In genomic region chr12:126617312-126617711, GRCh38 we compare ENCODE assay signal across 9 cellular contexts.
A peak's percentile ranks its signal among the peaks of the same experiment; 100 is the strongest.
DNase-seq lines count a peak whose midpoint lies in the region; FAIRE-seq and TF ChIP-seq lines count a peak whose summit lies in the region.
"Had no signal": no experiment of that assay in that cellular context is flagged by ENCODE, and none has a peak within 500 bp of the region (broad histone marks: within the 10 kb centered on the region; RNA-seq: fewer than 3 reads in every experiment).

No MANE protein-coding gene starts in this region.

- FAIRE-seq in astrocyte (lab: Jason Lieb, UNC): no peak

- H3K27me3 ChIP-seq in astrocyte (ENCODE audit: insufficient read depth, low read length): no peaks in the 10 kb centered on the region
- H3K27me3 ChIP-seq: colonic mucosa had no signal

- no peaks in the 10 kb centered on the region for H3K36me3 ChIP-seq in astrocyte (ENCODE audit: insufficient read depth, low read length)
- H3K36me3 ChIP-seq: colonic mucosa had no signal

- no peak overlapping the region for H3K9ac ChIP-seq in astrocyte (ENCODE audit: low read length)

- H2AFZ ChIP-seq in astrocyte (ENCODE audit: low read depth, low read length): no peak overlapping the region

- H3K4me1 ChIP-seq in astrocyte (ENCODE audit: insufficient read depth, low read length): no peaks in the 10 kb centered on the region
- H3K4me1 ChIP-seq: colonic mucosa had no signal

- H3K36me3 Mint-ChIP-seq in astrocyte (ENCODE audit: low read depth, unreplicated experiment): no peaks in the 10 kb centered on the region
- no peaks in the 10 kb centered on the region for H3K36me3 Mint-ChIP-seq in progenitor cell of endocrine pancreas (ENCODE audit: insufficient read depth)

- H3K27me3 Mint-ChIP-seq in astrocyte (ENCODE audit: low read depth, unreplicated experiment) (no peaks in the 10 kb centered on the region), progenitor cell of endocrine pancreas (peaks cover 2% of the 10 kb centered on the region)

- H3K4me2 ChIP-seq in astrocyte (ENCODE audit: low read length): no peak overlapping the region

- no peaks in the 10 kb centered on the region for H3K79me2 ChIP-seq in astrocyte (ENCODE audit: insufficient read depth, low read length)

- H4K20me1 ChIP-seq in astrocyte (ENCODE audit: insufficient read depth, low read length): no peaks in the 10 kb centered on the region

- DNase-seq in SHP77 (lab: John Stamatoyannopoulos, UW): peak; percentile 32 to 34
- no peak for DNase-seq in SHP77 treated with DMSO at 0.1 percent for 48 hours (lab: John Stamatoyannopoulos, UW)
- DNase-seq in astrocyte (ENCODE audit: low read depth): no peak
- no peak for DNase-seq in progenitor cell of endocrine pancreas (ENCODE audit: low spot score, unreplicated experiment)
- no peak for DNase-seq in activated effector memory CD4-positive, alpha-beta T cell treated with Interleukin-2 at 50 U/mL for 16 hours
- DNase-seq in NCI-H510A treated with DMSO at 0.1 percent for 48 hours (lab: John Stamatoyannopoulos, UW): no peak
- no peak for DNase-seq in stimulated activated CD4-positive, alpha-beta T cell treated with anti-CD3 and anti-CD28 coated beads, Interleukin-4, amount 100 ng/mL, for 24 hours
- DNase-seq: colonic mucosa had no signal

- H3K27ac ChIP-seq in astrocyte (ENCODE audit: low read depth, low read length): no peak overlapping the region
- H3K27ac ChIP-seq: colonic mucosa had no signal

- H3K4me1 Mint-ChIP-seq in astrocyte (ENCODE audit: low read depth, unreplicated experiment) (no peaks in the 10 kb centered on the region), progenitor cell of endocrine pancreas (ENCODE audit: low read depth) (no peaks in the 10 kb centered on the region)

- H3K4me3 Mint-ChIP-seq in astrocyte (ENCODE audit: unreplicated experiment) (no peak overlapping the region), progenitor cell of endocrine pancreas (ENCODE audit: low read depth) (no peak overlapping the region)

- H3K9me3 Mint-ChIP-seq in astrocyte (ENCODE audit: unreplicated experiment) (peaks cover 14% of the 10 kb centered on the region), progenitor cell of endocrine pancreas (ENCODE audit: low read depth) (peaks cover 23% of the 10 kb centered on the region)

- peaks cover 6% of the 10 kb centered on the region for H3K9me3 ChIP-seq in astrocyte (ENCODE audit: insufficient read depth, low read depth, low read length)
- H3K9me3 ChIP-seq: colonic mucosa had no signal

- no peak overlapping the region for H3K27ac Mint-ChIP-seq in astrocyte (ENCODE audit: unreplicated experiment)
- H3K27ac Mint-ChIP-seq in progenitor cell of endocrine pancreas: no peak overlapping the region

- no peak overlapping the region for H3K4me3 ChIP-seq in astrocyte (ENCODE audit: insufficient read depth, low read depth, low read length)
- H3K4me3 ChIP-seq: colonic mucosa had no signal

- TF ChIP-seq CTCF in LNCAP (IDR thresholded peaks at IDR 0.05) (peak; percentile 30; the same call in 1 of the 2 replicates), astrocyte (IDR thresholded peaks at IDR 0.05; ENCODE audit: insufficient read depth, low read depth, low read length) (peak; percentile 13), progenitor cell of endocrine pancreas (IDR thresholded peaks at IDR 0.05; ENCODE audit: unreplicated experiment) (peak; percentile 39)

Comparison
In these comparisons a context has a peak if more than half of its experiments do, and no peak if none do; other contexts are left out.
1. DNase-seq: peak in SHP77 (2 of 2); none in SHP77 treated with DMSO at 0.1 percent for 48 hours (single experiment), astrocyte (single experiment), progenitor cell of endocrine pancreas (single experiment), activated effector memory CD4-positive, alpha-beta T cell treated with Interleukin-2 at 50 U/mL for 16 hours (single experiment), NCI-H510A treated with DMSO at 0.1 percent for 48 hours (single experiment) and stimulated activated CD4-positive, alpha-beta T cell treated with anti-CD3 and anti-CD28 coated beads, Interleukin-4, amount 100 ng/mL, for 24 hours (single experiment).
2. Peak in every context shown above with its lines, with median percentiles within 50 percentile points of each other: CTCF ChIP-seq.